Comparison of ENCODE assay signal across 1 cellular context in the genomic region with DNA sequence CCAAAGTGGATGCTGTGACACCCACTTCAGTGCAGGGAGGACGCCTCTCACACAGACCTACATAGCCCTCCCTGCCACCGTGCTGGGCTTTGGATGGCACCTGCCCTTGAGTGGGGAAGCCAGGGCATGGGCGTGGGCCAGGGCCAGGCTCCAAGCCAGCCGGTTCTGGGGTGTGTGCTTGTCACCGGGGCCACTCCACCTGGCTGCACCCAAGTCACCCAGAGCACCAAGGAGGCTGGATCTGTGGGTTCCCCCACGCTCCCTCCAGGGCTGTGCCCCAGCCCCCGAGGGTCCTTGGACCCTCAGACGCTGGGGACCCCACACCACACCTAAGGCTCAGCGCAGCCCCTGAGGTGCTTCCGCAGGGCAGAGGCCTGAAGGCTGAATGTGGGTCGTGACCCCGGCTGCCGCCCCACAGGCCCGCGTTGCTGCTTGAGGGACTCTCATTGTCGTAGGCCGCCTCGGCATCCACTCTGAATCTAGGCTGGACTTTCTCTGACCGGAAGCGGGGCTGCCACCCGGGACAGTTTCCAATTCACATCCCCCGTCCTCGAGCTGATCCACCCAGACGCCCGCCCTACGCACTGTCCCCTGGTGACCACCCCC.
TF ChIP-seq lines count a peak whose summit lies in the region.

No MANE protein-coding gene starts in this region.

TF ChIP-seq in HepG2, 621 proteins besides CTCF, POLR2A, EP300 and RAD21 (continued from another document):
- TF ChIP-seq, protein P1, sequence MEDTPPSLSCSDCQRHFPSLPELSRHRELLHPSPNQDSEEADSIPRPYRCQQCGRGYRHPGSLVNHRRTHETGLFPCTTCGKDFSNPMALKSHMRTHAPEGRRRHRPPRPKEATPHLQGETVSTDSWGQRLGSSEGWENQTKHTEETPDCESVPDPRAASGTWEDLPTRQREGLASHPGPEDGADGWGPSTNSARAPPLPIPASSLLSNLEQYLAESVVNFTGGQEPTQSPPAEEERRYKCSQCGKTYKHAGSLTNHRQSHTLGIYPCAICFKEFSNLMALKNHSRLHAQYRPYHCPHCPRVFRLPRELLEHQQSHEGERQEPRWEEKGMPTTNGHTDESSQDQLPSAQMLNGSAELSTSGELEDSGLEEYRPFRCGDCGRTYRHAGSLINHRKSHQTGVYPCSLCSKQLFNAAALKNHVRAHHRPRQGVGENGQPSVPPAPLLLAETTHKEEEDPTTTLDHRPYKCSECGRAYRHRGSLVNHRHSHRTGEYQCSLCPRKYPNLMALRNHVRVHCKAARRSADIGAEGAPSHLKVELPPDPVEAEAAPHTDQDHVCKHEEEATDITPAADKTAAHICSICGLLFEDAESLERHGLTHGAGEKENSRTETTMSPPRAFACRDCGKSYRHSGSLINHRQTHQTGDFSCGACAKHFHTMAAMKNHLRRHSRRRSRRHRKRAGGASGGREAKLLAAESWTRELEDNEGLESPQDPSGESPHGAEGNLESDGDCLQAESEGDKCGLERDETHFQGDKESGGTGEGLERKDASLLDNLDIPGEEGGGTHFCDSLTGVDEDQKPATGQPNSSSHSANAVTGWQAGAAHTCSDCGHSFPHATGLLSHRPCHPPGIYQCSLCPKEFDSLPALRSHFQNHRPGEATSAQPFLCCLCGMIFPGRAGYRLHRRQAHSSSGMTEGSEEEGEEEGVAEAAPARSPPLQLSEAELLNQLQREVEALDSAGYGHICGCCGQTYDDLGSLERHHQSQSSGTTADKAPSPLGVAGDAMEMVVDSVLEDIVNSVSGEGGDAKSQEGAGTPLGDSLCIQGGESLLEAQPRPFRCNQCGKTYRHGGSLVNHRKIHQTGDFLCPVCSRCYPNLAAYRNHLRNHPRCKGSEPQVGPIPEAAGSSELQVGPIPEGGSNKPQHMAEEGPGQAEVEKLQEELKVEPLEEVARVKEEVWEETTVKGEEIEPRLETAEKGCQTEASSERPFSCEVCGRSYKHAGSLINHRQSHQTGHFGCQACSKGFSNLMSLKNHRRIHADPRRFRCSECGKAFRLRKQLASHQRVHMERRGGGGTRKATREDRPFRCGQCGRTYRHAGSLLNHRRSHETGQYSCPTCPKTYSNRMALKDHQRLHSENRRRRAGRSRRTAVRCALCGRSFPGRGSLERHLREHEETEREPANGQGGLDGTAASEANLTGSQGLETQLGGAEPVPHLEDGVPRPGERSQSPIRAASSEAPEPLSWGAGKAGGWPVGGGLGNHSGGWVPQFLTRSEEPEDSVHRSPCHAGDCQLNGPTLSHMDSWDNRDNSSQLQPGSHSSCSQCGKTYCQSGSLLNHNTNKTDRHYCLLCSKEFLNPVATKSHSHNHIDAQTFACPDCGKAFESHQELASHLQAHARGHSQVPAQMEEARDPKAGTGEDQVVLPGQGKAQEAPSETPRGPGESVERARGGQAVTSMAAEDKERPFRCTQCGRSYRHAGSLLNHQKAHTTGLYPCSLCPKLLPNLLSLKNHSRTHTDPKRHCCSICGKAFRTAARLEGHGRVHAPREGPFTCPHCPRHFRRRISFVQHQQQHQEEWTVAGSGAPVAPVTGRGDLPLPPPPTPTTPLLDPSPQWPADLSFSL (CRISPR knock-in tag; IDR thresholded peaks at IDR 0.05) = no peak
- TF ChIP-seq MTF1 (CRISPR knock-in tag; IDR thresholded peaks at IDR 0.05) (no peak), ZBTB7B (CRISPR knock-in tag; IDR thresholded peaks at IDR 0.05) (no peak)
- TF ChIP-seq, protein P2, sequence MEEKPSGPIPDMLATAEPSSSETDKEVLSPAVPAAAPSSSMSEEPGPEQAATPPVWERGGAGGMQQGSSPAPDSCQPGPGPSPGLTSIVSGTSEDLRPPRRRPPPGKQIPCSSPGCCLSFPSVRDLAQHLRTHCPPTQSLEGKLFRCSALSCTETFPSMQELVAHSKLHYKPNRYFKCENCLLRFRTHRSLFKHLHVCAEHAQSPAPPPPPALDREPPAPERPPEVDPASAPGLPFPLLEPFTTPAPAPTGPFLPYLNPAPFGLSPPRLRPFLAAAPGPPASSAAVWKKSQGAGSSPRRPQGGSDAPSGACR (CRISPR knock-in tag; IDR thresholded peaks at IDR 0.05) = no peak
TF ChIP-seq in HepG2: peak in this region for 12.
